ENCODE assay signal across 9 cellular contexts in genomic region chr20:36055145-36055544, GRCh38.
"Had no signal": no experiment of that assay in that cellular context is flagged by ENCODE, and none has a peak within 500 bp of the region (broad histone marks: within the 10 kb centered on the region; RNA-seq: fewer than 3 reads in every experiment).

No MANE protein-coding gene starts in this region.

- H3K4me3 Mint-ChIP-seq: HFFc6 had no signal

- H3K27ac Mint-ChIP-seq: HFFc6 had no signal

- ATAC-seq: HCT116 had no signal

- H3K4me3 ChIP-seq: GM23248, HAP-1 had no signal

- H2AFZ ChIP-seq: GM23248 had no signal

- H3K9ac ChIP-seq: GM23248 had no signal

- H3K9me3 Mint-ChIP-seq: HFFc6 had no signal

- H3K27ac ChIP-seq: GM23248, HL-60 had no signal

- H3K9me3 ChIP-seq: HAP-1 had no signal

- DNase-seq: GM23248, GOT3, H7, HFFc6, IMR-90, KBM-7 had no signal
